13 cellular contexts compared by ENCODE assay signal in genomic region chr3:135784557-135784956, GRCh38.
DNase-seq lines count a peak whose midpoint lies in the region; ATAC-seq, FAIRE-seq and TF ChIP-seq lines count a peak whose summit lies in the region.
"Had no signal": no experiment of that assay in that cellular context is flagged by ENCODE, and none has a peak within 500 bp of the region (broad histone marks: within the 10 kb centered on the region; RNA-seq: fewer than 3 reads in every experiment).

No MANE protein-coding gene starts in this region.

- WGBS in right lobe of liver (ENCODE audit: insufficient coverage, low coverage, low lambda C conversion rate, missing lambda C conversion rate): 29% methylated on average over 1 of the region's 1 CpG
- 3% methylated on average over 1 of the region's 1 CpG for WGBS in HepG2 (ENCODE audit: low lambda C conversion rate)

- H4K20me1 ChIP-seq in HepG2 (ENCODE audit: insufficient read depth, low read length): no peaks in the 10 kb centered on the region

- in situ Hi-C loops in HepG2 (cut with HindIII; ENCODE audit: extremely low pct_ligation_motif_present, low pct_unique_long_range_greater_than_20kb): no loop called here

- no peak overlapping the region for H3K27ac ChIP-seq in right lobe of liver
- H3K27ac ChIP-seq in HepG2 (ENCODE audit: extremely low read length, insufficient read depth, low read length): no peak overlapping the region

- H3K27me3 ChIP-seq in right lobe of liver: no peaks in the 10 kb centered on the region
- H3K27me3 ChIP-seq in HepG2 (ENCODE audit: control insufficient read depth in 1 of 2, insufficient read depth in 2 of 2, low read length in 2 of 2): no peaks in the 10 kb centered on the region

- H3K4me3 ChIP-seq in right lobe of liver (no peak overlapping the region), HepG2 (replicated peaks in 1 of 3; ENCODE audit: insufficient read depth in 1 of 3, low read depth in 2 of 3, low read length in 3 of 3) (no peak overlapping the region)

- peak in 3 of 4 donors; percentile 27 to 52 (median 36) for ATAC-seq in right lobe of liver
- no peak for ATAC-seq in HepG2
- peak; percentile 56 for ATAC-seq in HG02970 (IDR thresholded peaks at IDR 0.05; ENCODE audit: low FRiP score, unreplicated experiment)
- no peak for ATAC-seq in omental fat pad (ENCODE audit: low FRiP score)
- ATAC-seq: SK-N-SH treated with all-trans-retinoic acid at 6 μM for 48 hours had no signal

- POLR2A ChIA-PET in HepG2 (lab: Yijun Ruan, JAX): no interaction called here

- TF ChIP-seq POLR2A in right lobe of liver (IDR thresholded peaks at IDR 0.05) (no peak), HepG2 (IDR thresholded peaks at IDR 0.05; ENCODE audit: insufficient read depth in 1 of 2, low read depth in 2 of 2, low read length in 2 of 2) (no peak)

- no peak overlapping the region for H3K4me2 ChIP-seq in HepG2 (ENCODE audit: low read depth, low read length)

- FAIRE-seq in HepG2 (lab: Jason Lieb, UNC): no peak

- TF ChIP-seq CTCF in right lobe of liver (IDR thresholded peaks at IDR 0.05): no peak
- no peak for TF ChIP-seq CTCF in HepG2 (CRISPR knock-in tag; IDR thresholded peaks at IDR 0.05)
- TF ChIP-seq CTCF in omental fat pad (IDR thresholded peaks at IDR 0.05): no peak

- no peaks in the 10 kb centered on the region for H3K4me1 ChIP-seq in right lobe of liver
- H3K4me1 ChIP-seq in HepG2 (ENCODE audit: insufficient read depth, low read length): no peaks in the 10 kb centered on the region

- DNase-seq in right lobe of liver (no peak), HepG2 (ENCODE audit: low spot score) (no peak), NOMO-1 (lab: John Stamatoyannopoulos, UW; ENCODE audit: unreplicated experiment in 2 of 2) (peak; percentile 97 to 99), NCI-H524 treated with DMSO at 0.1 percent for 48 hours (lab: John Stamatoyannopoulos, UW) (no peak), HT-29 (ENCODE audit: low spot score) (no peak), omental fat pad (ENCODE audit: low spot score) (no peak)
- no peak for DNase-seq in activated CD4-positive, CD25-positive, alpha-beta regulatory T cell treated with anti-CD3 and anti-CD28 coated beads, Interleukin-2, amount 50 U/mL, for 72 hours
- DNase-seq: 8988T; activated CD8-positive, alpha-beta memory T cell treated with anti-CD3 and anti-CD28 coated beads for 24 hours; glutamatergic neuron; midbrain had no signal

- H3K9me3 ChIP-seq in right lobe of liver (no peaks in the 10 kb centered on the region), HepG2 (ENCODE audit: low read length) (peaks cover 16% of the 10 kb centered on the region)

- no peak for TF ChIP-seq RAD21 in HepG2 (CRISPR knock-in tag; IDR thresholded peaks at IDR 0.05)

- H3K9ac ChIP-seq in HepG2 (ENCODE audit: insufficient read depth, low read depth, low read length): no peak overlapping the region

- H3K79me2 ChIP-seq in HepG2 (ENCODE audit: insufficient read depth, low read length): no peaks in the 10 kb centered on the region

- CTCF ChIA-PET in HepG2 (lab: Yijun Ruan, JAX; ENCODE audit: low intra/inter-chr PET ratio, low total read pairs): no interaction called here

- TF ChIP-seq EP300 in HepG2 (IDR thresholded peaks at IDR 0.05; ENCODE audit: low read depth in 2 of 2, low read length in 2 of 2) (no peak), HepG2 (CRISPR knock-in tag; IDR thresholded peaks at IDR 0.05; ENCODE audit: borderline replicate concordance) (no peak)

- BruUV-seq in HepG2 (replicated peaks; lab: Mats Ljungman, UMichigan): no TSS peak

- no peak overlapping the region for H2AFZ ChIP-seq in HepG2 (ENCODE audit: low read length)

- H3K36me3 ChIP-seq in right lobe of liver: no peaks in the 10 kb centered on the region
- no peaks in the 10 kb centered on the region for H3K36me3 ChIP-seq in HepG2 (replicated peaks in 1 of 2; ENCODE audit: control insufficient read depth in 1 of 2, insufficient read depth in 2 of 2, low read length in 2 of 2)

- intact Hi-C loops in right lobe of liver (cut with DNase I): no loop called here
- intact Hi-C loops in HepG2 (cut with micrococcal nuclease; ENCODE audit: unreplicated experiment): no loop called here

TF ChIP-seq in HepG2, 621 proteins besides CTCF, POLR2A, EP300 and RAD21:
- TF ChIP-seq ZNF333 (CRISPR knock-in tag; IDR thresholded peaks at IDR 0.05; ENCODE audit: borderline replicate concordance): no peak
- TF ChIP-seq ZNF619 (CRISPR knock-in tag; IDR thresholded peaks at IDR 0.05): no peak
- TF ChIP-seq ZNF7 (CRISPR knock-in tag; IDR thresholded peaks at IDR 0.05): no peak
- no peak for TF ChIP-seq ZFP41 (CRISPR knock-in tag; IDR thresholded peaks at IDR 0.05; ENCODE audit: borderline replicate concordance)
- TF ChIP-seq BRD4 (CRISPR knock-in tag; IDR thresholded peaks at IDR 0.05): no peak
- no peak for TF ChIP-seq NFIC (IDR thresholded peaks at IDR 0.05; ENCODE audit: low read length)
- no peak for TF ChIP-seq SYNCRIP (IDR thresholded peaks at IDR 0.05; ENCODE audit: insufficient read depth, low read depth, low read length)
- TF ChIP-seq PBX2 (CRISPR knock-in tag; IDR thresholded peaks at IDR 0.05): no peak
- no peak for TF ChIP-seq NR1H2 (CRISPR knock-in tag; IDR thresholded peaks at IDR 0.05; ENCODE audit: borderline replicate concordance, low read depth)
- no peak for TF ChIP-seq ZNF382 (CRISPR knock-in tag; IDR thresholded peaks at IDR 0.05; ENCODE audit: borderline replicate concordance)
- TF ChIP-seq ZNF136 (CRISPR knock-in tag; IDR thresholded peaks at IDR 0.05; ENCODE audit: low read depth): no peak
- no peak for TF ChIP-seq KDM1A (CRISPR knock-in tag; IDR thresholded peaks at IDR 0.05)
- TF ChIP-seq PRDM10 (CRISPR knock-in tag; IDR thresholded peaks at IDR 0.05; ENCODE audit: low read depth): no peak
TF ChIP-seq in HepG2: peak in this region for 0.

Comparison
In these comparisons a context has a peak if more than half of its experiments do, and no peak if none do; other contexts are left out.
1. ATAC-seq: peak in right lobe of liver (3 of 4) and HG02970 (single experiment); none in HepG2 (single experiment) and omental fat pad (single experiment).
2. DNase-seq: peak in NOMO-1 (2 of 2); none in right lobe of liver (0 of 3), HepG2 (single experiment), activated CD4-positive, CD25-positive, alpha-beta regulatory T cell treated with anti-CD3 and anti-CD28 coated beads, Interleukin-2, amount 50 U/mL, for 72 hours (single experiment), NCI-H524 treated with DMSO at 0.1 percent for 48 hours (single experiment), HT-29 (single experiment) and omental fat pad (single experiment).